Comparison of ENCODE assay signal across 8 cellular contexts in genomic region chr4:113636438-113636818, GRCh38.
A peak's percentile ranks its signal among the peaks of the same experiment; 100 is the strongest.
DNase-seq lines count a peak whose midpoint lies in the region; ATAC-seq, FAIRE-seq and TF ChIP-seq lines count a peak whose summit lies in the region.

No MANE protein-coding gene starts in this region.

- peaks cover 71% of the 10 kb centered on the region for H3K4me1 ChIP-seq in HepG2 (ENCODE audit: insufficient read depth, low read length)

- ATAC-seq in GM18511 (IDR thresholded peaks at IDR 0.05; ENCODE audit: unreplicated experiment) (peak; percentile 63), HG02623 (IDR thresholded peaks at IDR 0.05; ENCODE audit: unreplicated experiment) (peak; percentile 42), HepG2 (peak; percentile 84)

- no TSS peak for BruUV-seq in HepG2 (replicated peaks; lab: Mats Ljungman, UMichigan)

- peak overlapping the region in 1 of 3 experiments; percentile 30; a peak in 1 of 6 replicates for H3K4me3 ChIP-seq in HepG2 (replicated peaks in 1 of 3; ENCODE audit: insufficient read depth in 1 of 3, low read depth in 2 of 3, low read length in 3 of 3)

- no peak for TF ChIP-seq POLR2A in HepG2 (IDR thresholded peaks at IDR 0.05; ENCODE audit: insufficient read depth in 1 of 2, low read depth in 2 of 2, low read length in 2 of 2)

- no peak overlapping the region for H3K9ac ChIP-seq in HepG2 (ENCODE audit: insufficient read depth, low read depth, low read length)

- 23% methylated on average over 3 of the region's 3 CpGs for WGBS in HepG2 (ENCODE audit: low lambda C conversion rate)

- H3K79me2 ChIP-seq in HepG2 (ENCODE audit: insufficient read depth, low read length), result peaks cover 18% of the 10 kb centered on the region

- TF ChIP-seq CTCF in HepG2 (CRISPR knock-in tag; IDR thresholded peaks at IDR 0.05), result peak; percentile 76

- no peaks in the 10 kb centered on the region for H3K9me3 ChIP-seq in HepG2 (ENCODE audit: low read length)

- in situ Hi-C loops in HepG2 (cut with HindIII; ENCODE audit: extremely low pct_ligation_motif_present, low pct_unique_long_range_greater_than_20kb), result no loop called here

- DNase-seq in NOMO-1 treated with dmso at 0.1 percent for 144 hours (lab: John Stamatoyannopoulos, UW; ENCODE audit: unreplicated experiment) (peak; percentile 35), HepG2 (ENCODE audit: low spot score) (peak; percentile 78), retina (no peak), frontal cortex (ENCODE audit: low spot score in 2 of 2) (no peak), mesenteric fat pad (ENCODE audit: low spot score) (no peak)
- DNase-seq in effector CD4-positive, alpha-beta T cell, result no peak

- intact Hi-C loops in HepG2 (cut with micrococcal nuclease; ENCODE audit: unreplicated experiment), result no loop called here

- peak overlapping the region; percentile 58 for H3K27ac ChIP-seq in HepG2 (ENCODE audit: extremely low read length, insufficient read depth, low read length)

- CTCF ChIA-PET in HepG2 (lab: Yijun Ruan, JAX; ENCODE audit: low intra/inter-chr PET ratio, low total read pairs), result no interaction called here

- no peaks in the 10 kb centered on the region for H3K27me3 ChIP-seq in HepG2 (ENCODE audit: control insufficient read depth in 1 of 2, insufficient read depth in 2 of 2, low read length in 2 of 2)

- H2AFZ ChIP-seq in HepG2 (ENCODE audit: low read length), result no peak overlapping the region

- H3K36me3 ChIP-seq in HepG2 (replicated peaks in 1 of 2; ENCODE audit: control insufficient read depth in 1 of 2, insufficient read depth in 2 of 2, low read length in 2 of 2), result peaks cover 0 to 2% of the 10 kb centered on the region in 2 experiments; a peak in 1 of 5 replicates

- TF ChIP-seq EP300 in HepG2 (IDR thresholded peaks at IDR 0.05; ENCODE audit: low read depth in 2 of 2, low read length in 2 of 2), result peak in 1 of 2 experiments; percentile 47; a peak in 2 of 4 replicates
- peak; percentile 37; the same call in 1 of the 2 replicates for TF ChIP-seq EP300 in HepG2 (CRISPR knock-in tag; IDR thresholded peaks at IDR 0.05; ENCODE audit: borderline replicate concordance)

- FAIRE-seq in HepG2 (lab: Jason Lieb, UNC) (peak; percentile 43), frontal cortex (lab: Jason Lieb, UNC) (no peak)

- H4K20me1 ChIP-seq in HepG2 (ENCODE audit: insufficient read depth, low read length), result no peaks in the 10 kb centered on the region

- POLR2A ChIA-PET in HepG2 (lab: Yijun Ruan, JAX), result interaction anchor here (0.6 to 1.0 kb wide), 3 partner anchors 8 to 124 kb away, joined by 3 read pairs; no protein-coding TSS in a partner anchor

- no peak for TF ChIP-seq RAD21 in HepG2 (CRISPR knock-in tag; IDR thresholded peaks at IDR 0.05)

- peak overlapping the region; percentile 54 for H3K4me2 ChIP-seq in HepG2 (ENCODE audit: low read depth, low read length)

TF ChIP-seq in HepG2, 621 proteins besides CTCF, POLR2A, EP300 and RAD21 (continues in another document):
- 0 out of 2 replicates have a peak, but pooled peaks have one; percentile 22 for TF ChIP-seq ZNF761 (CRISPR knock-in tag; conservative IDR thresholded peaks at IDR 0.05)
- TF ChIP-seq ZNF343 (CRISPR knock-in tag; IDR thresholded peaks at IDR 0.05), result 0 out of 2 replicates have a peak, but pooled peaks have one; percentile 48
- TF ChIP-seq RCOR2 (CRISPR knock-in tag; IDR thresholded peaks at IDR 0.05), result peak; percentile 51; the same call in 1 of the 2 replicates
- no peak for TF ChIP-seq ZNF605 (CRISPR knock-in tag; IDR thresholded peaks at IDR 0.05)
- peak; percentile 49; the same call in 1 of the 2 replicates for TF ChIP-seq MXD4 (CRISPR knock-in tag; IDR thresholded peaks at IDR 0.05)
- TF ChIP-seq MATR3 (CRISPR knock-in tag; IDR thresholded peaks at IDR 0.05), result no peak
- TF ChIP-seq RARA (CRISPR knock-in tag; IDR thresholded peaks at IDR 0.05), result 0 out of 2 replicates have a peak, but pooled peaks have one; percentile 28
- no peak for TF ChIP-seq FOXP1 (IDR thresholded peaks at IDR 0.05)
- TF ChIP-seq FOXP1 (CRISPR knock-in tag; IDR thresholded peaks at IDR 0.05), result peak; percentile 59; the same call in 1 of the 2 replicates
- TF ChIP-seq ZBTB21 (CRISPR knock-in tag; IDR thresholded peaks at IDR 0.05), result no peak
- peak; percentile 58 for TF ChIP-seq FOXA3 (CRISPR knock-in tag; IDR thresholded peaks at IDR 0.05)
- 0 out of 2 replicates have a peak, but pooled peaks have one; percentile 22 for TF ChIP-seq MLX (CRISPR knock-in tag; IDR thresholded peaks at IDR 0.05)
- no peak for TF ChIP-seq ZNF256 (CRISPR knock-in tag; conservative IDR thresholded peaks at IDR 0.05)
- TF ChIP-seq ZNF576 (CRISPR knock-in tag; IDR thresholded peaks at IDR 0.05), result no peak
- TF ChIP-seq KLF15 (CRISPR knock-in tag; IDR thresholded peaks at IDR 0.05; ENCODE audit: borderline replicate concordance), result no peak
- TF ChIP-seq MED1 (CRISPR knock-in tag; IDR thresholded peaks at IDR 0.05), result peak; percentile 72
- 0 out of 2 replicates have a peak, but pooled peaks have one; percentile 21 for TF ChIP-seq FOSL2 (CRISPR knock-in tag; IDR thresholded peaks at IDR 0.05)
- TF ChIP-seq SNAPC4 (CRISPR knock-in tag; IDR thresholded peaks at IDR 0.05), result no peak
- no peak for TF ChIP-seq ZNF512B (CRISPR knock-in tag; IDR thresholded peaks at IDR 0.05; ENCODE audit: borderline replicate concordance)
- TF ChIP-seq ZBTB8A (CRISPR knock-in tag; IDR thresholded peaks at IDR 0.05; ENCODE audit: borderline replicate concordance, low read depth), result no peak
- no peak for TF ChIP-seq ZNF557 (CRISPR knock-in tag; IDR thresholded peaks at IDR 0.05)

Comparison
In these comparisons a context has a peak if more than half of its experiments do, and no peak if none do; other contexts are left out.
1. DNase-seq: peak in NOMO-1 treated with dmso at 0.1 percent for 144 hours (single experiment) and HepG2 (single experiment); none in effector CD4-positive, alpha-beta T cell (single experiment), retina (single experiment), frontal cortex (0 of 2) and mesenteric fat pad (single experiment).
2. Peak in every context shown above with its lines, with median percentiles within 50 percentile points of each other: ATAC-seq.